16 cellular contexts compared by ENCODE assay signal in genomic region chr12:98483621-98484455, GRCh38.
"Had no signal": no experiment of that assay in that cellular context is flagged by ENCODE, and none has a peak within 500 bp of the region (broad histone marks: within the 10 kb centered on the region; RNA-seq: fewer than 3 reads in every experiment).

No MANE protein-coding gene starts in this region.

- H3K9me3 ChIP-seq: gastrocnemius medialis, neutrophil, right atrium auricular region, sigmoid colon had no signal

- H3K4me3 ChIP-seq: dorsolateral prefrontal cortex, gastrocnemius medialis, right atrium auricular region, sigmoid colon, skin epidermis had no signal

- H3K9me3 Mint-ChIP-seq: naive thymus-derived CD8-positive, alpha-beta T cell had no signal

- H3K4me3 Mint-ChIP-seq: naive thymus-derived CD8-positive, alpha-beta T cell had no signal

- DNase-seq: cortex of kidney; dorsolateral prefrontal cortex; effector CD8-positive, alpha-beta T cell; gastrocnemius medialis; kidney; left cardiac atrium; mesendoderm; naive thymus-derived CD8-positive, alpha-beta T cell; sigmoid colon; stimulated activated naive CD4-positive, alpha-beta T cell; trophoblast cell had no signal

- H3K27ac Mint-ChIP-seq: naive thymus-derived CD8-positive, alpha-beta T cell had no signal

- H3K27me3 ChIP-seq: dorsolateral prefrontal cortex, gastrocnemius medialis, right atrium auricular region, sigmoid colon had no signal

- H3K27ac ChIP-seq: gastrocnemius medialis, neutrophil, right atrium auricular region, sigmoid colon, skin epidermis had no signal

- H3K4me1 ChIP-seq: gastrocnemius medialis, right atrium auricular region, sigmoid colon had no signal

- ATAC-seq: esophagus mucosa; gastrocnemius medialis; left cardiac atrium; naive thymus-derived CD8-positive, alpha-beta T cell had no signal

- FAIRE-seq: endometrium, kidney had no signal

- H3K4me1 Mint-ChIP-seq: naive thymus-derived CD8-positive, alpha-beta T cell had no signal

- H3K36me3 ChIP-seq: gastrocnemius medialis, neutrophil, right atrium auricular region, sigmoid colon had no signal
